In genomic region chr7:87151701-87152111, GRCh38 we compare ENCODE assay signal across 8 cellular contexts. TPM values are rescaled to one million over a fixed set of nuclear protein-coding genes. Genes with fewer than 3 reads are reported as not detected.
A peak's percentile ranks its signal among the peaks of the same experiment; 100 is the strongest.
DNase-seq lines count a peak whose midpoint lies in the region; ATAC-seq, FAIRE-seq and TF ChIP-seq lines count a peak whose summit lies in the region.

No MANE protein-coding gene starts in this region.

- DNase-seq in adrenal gland (no peak), lower leg skin (ENCODE audit: low spot score in 2 of 2) (no peak), upper lobe of right lung (no peak), RCC 7860 (ENCODE audit: low spot score) (no peak), NCI-H2171 (lab: John Stamatoyannopoulos, UW) (no peak)

- TF ChIP-seq CTCF in C4-2B (conservative IDR thresholded peaks at IDR 0.05) = no peak
- TF ChIP-seq CTCF in adrenal gland (IDR thresholded peaks at IDR 0.05) = no peak
- no peak for TF ChIP-seq CTCF in lower leg skin (IDR thresholded peaks at IDR 0.05)
- no peak for TF ChIP-seq CTCF in upper lobe of right lung (IDR thresholded peaks at IDR 0.05)

- TF ChIP-seq POLR2A in adrenal gland (IDR thresholded peaks at IDR 0.05) (no peak), lower leg skin (IDR thresholded peaks at IDR 0.05) (no peak)

- 4 to 7% (median 5%) methylated on average over 13 of the region's 13 CpGs for WGBS in adrenal gland, 4 donors
- WGBS in lower leg skin, 2 donors = 5% methylated on average over 13 of the region's 13 CpGs

- H3K4me3 ChIP-seq in adrenal gland (peak overlapping the region in 3 of 4 donors; percentile 35 to 94 (median 70)), lower leg skin (ENCODE audit: low read depth, poor library complexity, severe bottlenecking) (peak overlapping the region; percentile 46), upper lobe of right lung (peak overlapping the region; percentile 77)

- H3K27me3 ChIP-seq in adrenal gland = no peaks in the 10 kb centered on the region
- H3K27me3 ChIP-seq in upper lobe of right lung = no peaks in the 10 kb centered on the region

- FAIRE-seq in RCC 7860 (lab: Jason Lieb, UNC) = no peak

- H3K4me1 ChIP-seq in adrenal gland (replicated peaks in 1 of 2) (peaks cover 11 to 40% of the 10 kb centered on the region in 2 donors), upper lobe of right lung (peaks cover 36% of the 10 kb centered on the region)

- ATAC-seq in GM19438 (IDR thresholded peaks at IDR 0.05; ENCODE audit: low read depth, unreplicated experiment) (peak; percentile 40), HG03460 (IDR thresholded peaks at IDR 0.05; ENCODE audit: unreplicated experiment) (peak; percentile 36), upper lobe of right lung (no peak)

- H3K36me3 ChIP-seq in adrenal gland (replicated peaks in 1 of 2) = no peaks in the 10 kb centered on the region
- no peaks in the 10 kb centered on the region for H3K36me3 ChIP-seq in upper lobe of right lung

- intact Hi-C loops in adrenal gland (cut with DNase I) (no loop called here), lower leg skin (cut with DNase I; ENCODE audit: low total_unique reads) (no loop called here), upper lobe of right lung (cut with DNase I) (no loop called here)

- H3K27ac ChIP-seq in C4-2B = peak overlapping the region; percentile 94
- peak overlapping the region; percentile 97 to 99 (median 98) for H3K27ac ChIP-seq in adrenal gland
- peak overlapping the region; percentile 97 for H3K27ac ChIP-seq in upper lobe of right lung

- no peaks in the 10 kb centered on the region for H3K9me3 ChIP-seq in adrenal gland (replicated peaks in 1 of 3)
- H3K9me3 ChIP-seq in upper lobe of right lung = no peaks in the 10 kb centered on the region

RNA-seq across cellular contexts. Expression of gene DMTF1, which starts 0.5 kb away (rescaled TPM):
- total RNA-seq in adrenal gland = 10 to 100 TPM; 17.1 to 86.1 (median 43.5) TPM
- polyA plus RNA-seq in adrenal gland = 100 to 1,000 TPM in 1 of 3 donors, 10 to 100 TPM in 2; 45.6 to 115 (median 52.6) TPM
- 10 to 100 TPM; 35.2 to 68.9 (median 44.9) TPM for total RNA-seq in lower leg skin
- total RNA-seq in upper lobe of right lung = 82.8 TPM
